ENCODE assay signal across 8 cellular contexts in genomic region chr19:1268392-1269064, GRCh38. TPM values are rescaled to one million over a fixed set of nuclear protein-coding genes. Genes with fewer than 3 reads are reported as not detected.
A peak's percentile ranks its signal among the peaks of the same experiment; 100 is the strongest.
DNase-seq lines count a peak whose midpoint lies in the region; TF ChIP-seq lines count a peak whose summit lies in the region.

No MANE protein-coding gene starts in this region.

- H3K36me3 ChIP-seq in A673 (ENCODE audit: insufficient read depth, low read length, poor library complexity, severe bottlenecking): peaks cover 35% of the 10 kb centered on the region

- intact Hi-C loops in A673 (cut with micrococcal nuclease; ENCODE audit: unreplicated experiment): loop anchor here (5.0 kb wide), 1 partner anchor 589 kb away; no protein-coding TSS in a partner anchor

- no peaks in the 10 kb centered on the region for H3K9me3 ChIP-seq in A673 (ENCODE audit: low read depth, low read length, poor library complexity, severe bottlenecking)

- CTCF ChIA-PET in A673 (lab: Charles Lee): interaction anchor here (0.5 to 2.1 kb wide), 3 partner anchors 16 to 175 kb away, joined by 4 to 13 read pairs (median 8); no protein-coding TSS in a partner anchor

- TF ChIP-seq CTCF in A673 (conservative IDR thresholded peaks at IDR 0.05; ENCODE audit: low read depth, low read length) (no peak), LNCaP clone FGC (IDR thresholded peaks at IDR 0.05; ENCODE audit: control insufficient read depth, extremely low read depth, insufficient read depth) (no peak), coronary artery (IDR thresholded peaks at IDR 0.05) (no peak), nephron (IDR thresholded peaks at IDR 0.05; ENCODE audit: unreplicated experiment in 3 of 3) (no peak)

- peaks cover 75% of the 10 kb centered on the region for H3K4me1 Mint-ChIP-seq in nephron

- H3K4me1 ChIP-seq in A673 (ENCODE audit: insufficient read depth, low read length, poor library complexity, severe bottlenecking): peaks cover 75% of the 10 kb centered on the region

- H3K27ac Mint-ChIP-seq in nephron: peak overlapping the region; percentile 82 to 95 (median 90)

- peaks cover 34% of the 10 kb centered on the region for H3K36me3 Mint-ChIP-seq in nephron (ENCODE audit: low read depth)

- H3K27me3 ChIP-seq in A673 (replicated peaks; ENCODE audit: insufficient read depth, low read depth, low read length, poor library complexity): no peaks in the 10 kb centered on the region

- H3K9me3 Mint-ChIP-seq in nephron: no peaks in the 10 kb centered on the region

- BruUV-seq in A673 (replicated peaks; lab: Mats Ljungman, UMichigan): no TSS peak

- peaks cover 5% of the 10 kb centered on the region for H3K27me3 Mint-ChIP-seq in nephron (ENCODE audit: low read depth)

- H3K4me3 Mint-ChIP-seq in nephron: peak overlapping the region; percentile 84 to 88 (median 86)

- peak overlapping the region; percentile 94 for H3K27ac ChIP-seq in A673 (ENCODE audit: low read depth, low read length, poor library complexity, severe bottlenecking)
- peak overlapping the region; percentile 99 to 100 for H3K27ac ChIP-seq in coronary artery

- DNase-seq in A673 (ENCODE audit: low spot score) (no peak), LNCaP clone FGC (ENCODE audit: low read depth) (no peak), coronary artery (ENCODE audit: low spot score) (peak; percentile 85), 8988T (no peak), pons (ENCODE audit: low spot score) (no peak), GM19240 (ENCODE audit: insufficient read length, low spot score) (no peak), HK-2 (ENCODE audit: unreplicated experiment) (no peak)

- no peak overlapping the region for H3K4me3 ChIP-seq in A673 (ENCODE audit: low read depth, low read length, poor library complexity, severe bottlenecking)
- H3K4me3 ChIP-seq in LNCaP clone FGC (ENCODE audit: low read depth, low read length): peak overlapping the region; percentile 66
- H3K4me3 ChIP-seq in coronary artery: peak overlapping the region; percentile 92

- POLR2A ChIA-PET in A673 (lab: Charles Lee; ENCODE audit: low non-redundant PET): interaction anchor here (0.5 to 1.4 kb wide), 22 partner anchors 8 to 824 kb away, joined by 3 to 36 read pairs (median 3); partner anchors contain the start of gene MBD3

RNA-seq across cellular contexts. Expression of gene CIRBP, which starts 0.6 kb away (rescaled TPM):
- total RNA-seq in A673 (2021): 287 and 386 TPM in 2 replicates

RNA-seq across cellular contexts. Expression of gene FAM174C, which starts 6.8 kb away (rescaled TPM):
- 69.4 and 88.6 TPM in 2 replicates for total RNA-seq in A673 (2021)

RNA-seq across cellular contexts. Expression of gene EFNA2, which starts 17.1 kb away (rescaled TPM):
- total RNA-seq in A673 (2021): 0.64 and 0.68 TPM in 2 replicates

RNA-seq across cellular contexts. Expression of gene MIDN, which starts 20.1 kb away (rescaled TPM):
- total RNA-seq in A673 (2021): 156 and 169 TPM in 2 replicates

RNA-seq across cellular contexts. Expression of gene ATP5F1D, which starts 27.0 kb away (rescaled TPM):
- total RNA-seq in A673 (2021): 237 and 250 TPM in 2 replicates
